ENCODE assay signal across 10 cellular contexts in the genomic region with DNA sequence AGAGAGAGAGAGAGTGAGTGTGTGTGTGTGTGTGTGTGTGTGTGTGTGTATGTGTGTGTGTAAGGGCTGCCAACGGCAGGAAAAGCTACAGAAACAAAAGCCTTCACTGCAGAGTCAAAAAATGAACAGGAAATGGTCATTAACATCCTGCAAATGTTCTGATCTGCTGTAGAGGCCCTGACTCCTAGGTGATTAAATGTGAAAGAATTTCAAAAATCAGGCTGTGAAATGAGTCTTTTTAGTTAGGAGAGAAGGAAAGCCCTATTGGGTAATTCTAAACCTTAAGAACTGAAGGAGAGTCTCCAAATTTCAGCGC.
DNase-seq lines count a peak whose midpoint lies in the region; ATAC-seq and TF ChIP-seq lines count a peak whose summit lies in the region.
"Had no signal": no experiment of that assay in that cellular context is flagged by ENCODE, and none has a peak within 500 bp of the region (broad histone marks: within the 10 kb centered on the region; RNA-seq: fewer than 3 reads in every experiment).

No MANE protein-coding gene starts in this region.

- no peaks in the 10 kb centered on the region for H3K9me3 ChIP-seq in tibial artery

- H3K4me3 ChIP-seq in tibial artery: no peak overlapping the region
- H3K4me3 ChIP-seq: skin epidermis had no signal

- H3K4me3 Mint-ChIP-seq in activated T-helper 17 cell treated with anti-CD3 and anti-CD28 coated beads, Interleukin-2, amount 50 U/mL, for 72 hours: no peak overlapping the region
- peak overlapping the region in 2 of 5 donors; percentile 0 to 37 for H3K4me3 Mint-ChIP-seq in immature natural killer cell

- ATAC-seq in activated T-helper 17 cell treated with anti-CD3 and anti-CD28 coated beads, Interleukin-2, amount 50 U/mL, for 72 hours (replicated peaks): peak; percentile 62
- ATAC-seq in GM21528 (IDR thresholded peaks at IDR 0.05; ENCODE audit: low FRiP score, unreplicated experiment): no peak
- ATAC-seq in GM21723 (IDR thresholded peaks at IDR 0.05; ENCODE audit: unreplicated experiment): no peak

- H3K9me3 Mint-ChIP-seq in activated T-helper 17 cell treated with anti-CD3 and anti-CD28 coated beads, Interleukin-2, amount 50 U/mL, for 72 hours: no peaks in the 10 kb centered on the region
- no peaks in the 10 kb centered on the region for H3K9me3 Mint-ChIP-seq in immature natural killer cell

- H3K27ac Mint-ChIP-seq in activated T-helper 17 cell treated with anti-CD3 and anti-CD28 coated beads, Interleukin-2, amount 50 U/mL, for 72 hours: peak overlapping the region; percentile 30
- peak overlapping the region; percentile 16 to 79 (median 54) for H3K27ac Mint-ChIP-seq in immature natural killer cell

- H3K36me3 ChIP-seq in tibial artery: no peaks in the 10 kb centered on the region

- H3K27me3 Mint-ChIP-seq in activated T-helper 17 cell treated with anti-CD3 and anti-CD28 coated beads, Interleukin-2, amount 50 U/mL, for 72 hours: no peaks in the 10 kb centered on the region
- H3K27me3 Mint-ChIP-seq in immature natural killer cell (ENCODE audit: low read depth in 3 of 3): peaks cover 4 to 5% (median 4%) of the 10 kb centered on the region in 3 donors

- no peak overlapping the region for H3K27ac ChIP-seq in tibial artery

- DNase-seq in AG08396 (ENCODE audit: low spot score) (peak; percentile 59), GM19238 (ENCODE audit: insufficient read length, low spot score) (peak; percentile 17), immature natural killer cell (peak; percentile 4 to 33 (median 22)), tibial artery (no peak), ureter (ENCODE audit: low spot score) (no peak)
- DNase-seq: NCI-H1092 had no signal

- no peak for TF ChIP-seq CTCF in tibial artery (IDR thresholded peaks at IDR 0.05)

- intact Hi-C loops in tibial artery (cut with DNase I; ENCODE audit: low total_unique reads): no loop called here

- no peaks in the 10 kb centered on the region for H3K36me3 Mint-ChIP-seq in activated T-helper 17 cell treated with anti-CD3 and anti-CD28 coated beads, Interleukin-2, amount 50 U/mL, for 72 hours (ENCODE audit: low read depth)
- peaks cover 0 to 5% (median 0%) of the 10 kb centered on the region in 3 donors for H3K36me3 Mint-ChIP-seq in immature natural killer cell

- H3K4me1 ChIP-seq in tibial artery: no peaks in the 10 kb centered on the region

- H3K27me3 ChIP-seq in tibial artery: no peaks in the 10 kb centered on the region

- peaks cover 14% of the 10 kb centered on the region for H3K4me1 Mint-ChIP-seq in activated T-helper 17 cell treated with anti-CD3 and anti-CD28 coated beads, Interleukin-2, amount 50 U/mL, for 72 hours
- H3K4me1 Mint-ChIP-seq in immature natural killer cell: peaks cover 21 to 33% of the 10 kb centered on the region in 2 donors

Comparison
In these comparisons a context has a peak if more than half of its experiments do, and no peak if none do; other contexts are left out.
1. DNase-seq: peak in AG08396 (single experiment), GM19238 (single experiment) and immature natural killer cell (3 of 3); none in tibial artery (0 of 2) and ureter (single experiment).